In the genomic region with DNA sequence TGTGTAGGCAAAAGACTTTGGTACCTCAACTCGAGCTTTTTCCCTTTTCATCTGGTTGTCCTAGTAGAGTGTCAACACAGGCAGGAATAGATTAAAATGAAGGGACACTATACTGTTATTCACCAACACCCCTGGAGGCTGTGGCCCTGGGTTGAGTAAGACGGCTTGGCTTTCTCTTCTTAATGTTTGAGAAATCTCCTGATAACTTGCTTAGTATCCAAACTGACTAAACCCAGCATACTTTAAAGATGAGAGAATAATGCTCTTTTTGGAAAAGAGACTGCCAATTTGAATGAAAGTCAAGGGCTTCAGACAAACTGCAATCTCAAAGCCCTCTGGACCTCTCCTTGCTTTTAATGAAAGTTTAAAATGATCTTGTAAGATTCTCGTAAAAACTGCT, we compare ENCODE assay signal across 12 cellular contexts. TPM values are rescaled to one million over a fixed set of nuclear protein-coding genes. Genes with fewer than 3 reads are reported as not detected.
DNase-seq lines count a peak whose midpoint lies in the region; ATAC-seq and TF ChIP-seq lines count a peak whose summit lies in the region.
"Had no signal": no experiment of that assay in that cellular context is flagged by ENCODE, and none has a peak within 500 bp of the region (broad histone marks: within the 10 kb centered on the region; RNA-seq: fewer than 3 reads in every experiment).

No MANE protein-coding gene starts in this region.

- no peak for DNase-seq in CD4-positive, alpha-beta T cell
- DNase-seq in fibroblast of mammary gland (ENCODE audit: low read depth) (peak; percentile 77), omental fat pad (ENCODE audit: low spot score) (no peak), T-helper 9 cell (no peak), SIG-M5 treated with dmso at 0.1 percent for 504 hours (lab: John Stamatoyannopoulos, UW; ENCODE audit: unreplicated experiment) (no peak), NOMO-1 treated with dmso at 0.1 percent for 144 hours (lab: John Stamatoyannopoulos, UW; ENCODE audit: unreplicated experiment) (no peak)
- no peak for DNase-seq in stimulated activated naive CD8-positive, alpha-beta T cell treated with anti-CD3 and anti-CD28 coated beads, Interleukin-15, amount 100 ng/mL, for 72 hours
- DNase-seq: activated T-cell treated with anti-CD3 and anti-CD28 coated beads, Interleukin-2, amount 50 U/mL, for 48 hours; DMS53; NCI-H345; trophoblast cell had no signal

- CTCF ChIA-PET in CD4-positive, alpha-beta T cell (lab: Charles Lee) = no interaction called here

- H4K20me1 ChIP-seq in OCI-LY3 (ENCODE audit: insufficient read depth, low read length) = peaks cover 10% of the 10 kb centered on the region

- H3K27ac ChIP-seq in CD4-positive, alpha-beta T cell (ENCODE audit: low read depth, low read length) = no peak overlapping the region
- H3K27ac ChIP-seq in OCI-LY3 (ENCODE audit: low read length) = no peak overlapping the region

- H3K9me3 Mint-ChIP-seq in CD4-positive, alpha-beta T cell = no peaks in the 10 kb centered on the region
- no peaks in the 10 kb centered on the region for H3K9me3 Mint-ChIP-seq in stimulated activated naive CD8-positive, alpha-beta T cell treated with anti-CD3 and anti-CD28 coated beads, Interleukin-15, amount 100 ng/mL, for 72 hours

- no peak for TF ChIP-seq CTCF in CD4-positive, alpha-beta T cell (IDR thresholded peaks at IDR 0.05)
- TF ChIP-seq CTCF in OCI-LY3 (IDR thresholded peaks at IDR 0.05; ENCODE audit: low read depth, low read length) = no peak
- no peak for TF ChIP-seq CTCF in fibroblast of mammary gland (conservative IDR thresholded peaks at IDR 0.05; ENCODE audit: control insufficient read depth, insufficient read depth, low read depth, low read length)
- no peak for TF ChIP-seq CTCF in omental fat pad (IDR thresholded peaks at IDR 0.05)

- no peak overlapping the region for H3K9ac ChIP-seq in OCI-LY3 (ENCODE audit: low read length)

- H3K4me1 ChIP-seq in OCI-LY3 (ENCODE audit: low read length) = peaks cover 39% of the 10 kb centered on the region

- H3K27me3 ChIP-seq in CD4-positive, alpha-beta T cell (ENCODE audit: control insufficient read depth, insufficient read depth, low read length) = no peaks in the 10 kb centered on the region
- H3K27me3 ChIP-seq in OCI-LY3 (ENCODE audit: low read depth, low read length) = no peaks in the 10 kb centered on the region

- POLR2A ChIA-PET in CD4-positive, alpha-beta T cell (lab: Charles Lee) = no interaction called here

- 0 out of 2 replicates have a peak overlapping the region, but pooled peaks have one; percentile 6 for H2AFZ ChIP-seq in OCI-LY3 (ENCODE audit: low read depth, low read length)

- no peaks in the 10 kb centered on the region for H3K27me3 Mint-ChIP-seq in CD4-positive, alpha-beta T cell
- no peaks in the 10 kb centered on the region for H3K27me3 Mint-ChIP-seq in stimulated activated naive CD8-positive, alpha-beta T cell treated with anti-CD3 and anti-CD28 coated beads, Interleukin-15, amount 100 ng/mL, for 72 hours

- intact Hi-C loops in CD4-positive, alpha-beta T cell (cut with DNase I, micrococcal nuclease) = loop anchor here in 1 of 2 experiments (5.0 to 10.0 kb wide), 7 partner anchors 204 to 983 kb away; partner anchors contain the start of genes PPP2R5A, RCOR3 and TRAF5

- H3K4me3 Mint-ChIP-seq in CD4-positive, alpha-beta T cell = peak overlapping the region; percentile 54
- H3K4me3 Mint-ChIP-seq in stimulated activated naive CD8-positive, alpha-beta T cell treated with anti-CD3 and anti-CD28 coated beads, Interleukin-15, amount 100 ng/mL, for 72 hours = no peak overlapping the region

- no peak for ATAC-seq in CD4-positive, alpha-beta T cell (ENCODE audit: poor library complexity)
- peak; percentile 37 for ATAC-seq in omental fat pad (ENCODE audit: low FRiP score)
- no peak for ATAC-seq in stimulated activated naive CD8-positive, alpha-beta T cell treated with anti-CD3 and anti-CD28 coated beads, Interleukin-15, amount 100 ng/mL, for 72 hours

- peaks cover 28% of the 10 kb centered on the region for H3K4me1 Mint-ChIP-seq in CD4-positive, alpha-beta T cell (ENCODE audit: low read depth)
- peaks cover 17% of the 10 kb centered on the region for H3K4me1 Mint-ChIP-seq in stimulated activated naive CD8-positive, alpha-beta T cell treated with anti-CD3 and anti-CD28 coated beads, Interleukin-15, amount 100 ng/mL, for 72 hours

- H3K36me3 ChIP-seq in OCI-LY3 (replicated peaks; ENCODE audit: low read depth, low read length) = no peaks in the 10 kb centered on the region

- H3K79me2 ChIP-seq in OCI-LY3 (ENCODE audit: low read length) = peaks cover 18% of the 10 kb centered on the region

- H3K27ac Mint-ChIP-seq in CD4-positive, alpha-beta T cell = no peak overlapping the region
- H3K27ac Mint-ChIP-seq in stimulated activated naive CD8-positive, alpha-beta T cell treated with anti-CD3 and anti-CD28 coated beads, Interleukin-15, amount 100 ng/mL, for 72 hours = no peak overlapping the region

- peak overlapping the region; percentile 12; the same call in 1 of the 2 replicates for H3K4me2 ChIP-seq in OCI-LY3 (ENCODE audit: low read length)

- peaks cover 6% of the 10 kb centered on the region for H3K36me3 Mint-ChIP-seq in CD4-positive, alpha-beta T cell (ENCODE audit: low read depth)

- H3K4me3 ChIP-seq in OCI-LY3 (ENCODE audit: low read length) (no peak overlapping the region), fibroblast of mammary gland (ENCODE audit: control insufficient read depth, low read depth, low read length) (no peak overlapping the region)

- H3K9me3 ChIP-seq in CD4-positive, alpha-beta T cell (ENCODE audit: control insufficient read depth, low read length) = no peaks in the 10 kb centered on the region
- no peaks in the 10 kb centered on the region for H3K9me3 ChIP-seq in OCI-LY3 (ENCODE audit: insufficient read depth, low read length)

RNA-seq across cellular contexts. Expression of gene SLC30A1, which starts 2.6 kb away (rescaled TPM):
- 1 to 10 TPM; 6.0 TPM for total RNA-seq in CD4-positive, alpha-beta T cell
- total RNA-seq in omental fat pad = 10 to 100 TPM; 21.0 to 66.7 (median 37.1) TPM
